Comparison of ENCODE assay signal across 30 cellular contexts in the genomic region with DNA sequence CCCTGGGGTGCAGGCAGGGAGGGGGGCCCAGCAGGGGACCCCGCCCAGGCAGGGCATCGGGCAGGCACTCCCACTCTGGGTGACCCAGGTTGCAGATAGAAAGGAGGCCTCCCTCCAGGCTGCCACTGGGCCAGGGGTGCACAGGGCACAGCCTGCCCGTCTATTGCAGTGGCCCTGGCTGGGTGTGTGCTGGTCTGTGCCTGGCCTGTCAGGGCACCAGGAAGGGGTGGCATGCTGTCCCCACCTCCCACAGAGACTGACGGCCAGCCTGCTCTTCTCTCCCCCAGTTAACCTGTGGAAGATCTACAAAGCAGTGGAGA. TPM values are rescaled to one million over a fixed set of nuclear protein-coding genes. Genes with fewer than 3 reads are reported as not detected.
DNase-seq lines count a peak whose midpoint lies in the region; ATAC-seq, FAIRE-seq and TF ChIP-seq lines count a peak whose summit lies in the region.
"Had no signal": no experiment of that assay in that cellular context is flagged by ENCODE, and none has a peak within 500 bp of the region (broad histone marks: within the 10 kb centered on the region; RNA-seq: fewer than 3 reads in every experiment).

No MANE protein-coding gene starts in this region.

- H3K4me3 ChIP-seq in H1 (ENCODE audit: extremely low read depth in 1 of 4, insufficient read depth in 2 of 4, low read depth in 3 of 4, low read length in 4 of 4), result no peak overlapping the region
- H3K4me3 ChIP-seq in skeletal muscle tissue (ENCODE audit: low read length in 3 of 3), result no peak overlapping the region
- H3K4me3 ChIP-seq: adrenal gland, BLaER1, right atrium auricular region, stomach, thyroid gland had no signal

- no peaks in the 10 kb centered on the region for H3K79me2 ChIP-seq in H1 (ENCODE audit: control insufficient read depth in 1 of 2, insufficient read depth in 2 of 2, low read length in 2 of 2)

- no peak for ATAC-seq in GM18505 (IDR thresholded peaks at IDR 0.05; ENCODE audit: unreplicated experiment)

- TF ChIP-seq POLR2A in GM18505 (IDR thresholded peaks at IDR 0.05; ENCODE audit: borderline replicate concordance, extremely low read depth, insufficient read depth, insufficient read length), result peak; percentile 13
- TF ChIP-seq POLR2A in H1 (IDR thresholded peaks at IDR 0.05; ENCODE audit: control extremely low read depth in 1 of 2, low read depth in 2 of 2, low read length in 2 of 2), result no peak

- H3K14ac ChIP-seq in H1 (ENCODE audit: insufficient read length), result no peak overlapping the region

- intact Hi-C loops in CD14-positive monocyte (cut with micrococcal nuclease), result no loop called here

- H3K27ac Mint-ChIP-seq in CD14-positive monocyte, result peak overlapping the region in 2 of 7 donors; percentile 30 to 56
- no peak overlapping the region for H3K27ac Mint-ChIP-seq in endothelial cell (ENCODE audit: unreplicated experiment)
- H3K27ac Mint-ChIP-seq: activated naive CD4-positive, alpha-beta T cell treated with anti-CD3 and anti-CD28 coated beads, Interleukin-2, amount 10 ng/mL, durations not matched to agents 7 days and 5 days; brain; immature natural killer cell; WTC11 had no signal

- H3K9ac ChIP-seq in H1 (replicated peaks in 1 of 4; ENCODE audit: extremely low read depth in 1 of 4, low read depth in 3 of 4, low read length in 3 of 4) (no peak overlapping the region), skeletal muscle tissue (ENCODE audit: low read depth in 1 of 3, low read length in 3 of 3) (peak overlapping the region in 2 of 3 donors; percentile 6 to 57)
- H3K9ac ChIP-seq: BLaER1 had no signal

- TF ChIP-seq CTCF in CD14-positive monocyte (IDR thresholded peaks at IDR 0.05), result no peak
- no peak for TF ChIP-seq CTCF in H1 (IDR thresholded peaks at IDR 0.05; ENCODE audit: control extremely low read depth in 1 of 3, insufficient read depth in 1 of 3, low read depth in 1 of 3, low read length in 3 of 3)
- no peak for TF ChIP-seq CTCF in endothelial cell (IDR thresholded peaks at IDR 0.05; ENCODE audit: unreplicated experiment)

- peaks cover 13% of the 10 kb centered on the region for H3K4me1 Mint-ChIP-seq in CD14-positive monocyte
- H3K4me1 Mint-ChIP-seq in endothelial cell (ENCODE audit: unreplicated experiment), result no peaks in the 10 kb centered on the region

- no peak overlapping the region for H2AK5ac ChIP-seq in H1 (ENCODE audit: low read depth, low read length)

- H4K91ac ChIP-seq in H1 (replicated peaks; ENCODE audit: insufficient read length, low read length), result no peak overlapping the region

- no peaks in the 10 kb centered on the region for H3K79me1 ChIP-seq in H1 (ENCODE audit: low read depth, low read length)

- H2BK5ac ChIP-seq in H1 (ENCODE audit: low read depth, low read length), result no peak overlapping the region; the same call in 1 of the 2 replicates

- no peak overlapping the region for H3K27ac ChIP-seq in H1 (ENCODE audit: low read depth, low read length)
- H3K27ac ChIP-seq in skeletal muscle tissue (ENCODE audit: low read depth, low read length), result peak overlapping the region; percentile 25
- H3K27ac ChIP-seq: adrenal gland, BLaER1, right atrium auricular region, thyroid gland had no signal

- no peak for TF ChIP-seq RAD21 in H1 (IDR thresholded peaks at IDR 0.05 in 1 of 2, conservative IDR thresholded peaks at IDR 0.05 in 1 of 2; ENCODE audit: low read depth in 2 of 2, low read length in 2 of 2)

- DNase-seq in CD14-positive monocyte (ENCODE audit: low spot score) (peak; percentile 30), H1 (ENCODE audit: low read depth in 1 of 2, low spot score in 2 of 2) (no peak), OCI-M2 (lab: John Stamatoyannopoulos, UW; ENCODE audit: unreplicated experiment) (no peak), endothelial cell (ENCODE audit: low spot score) (no peak), dedifferentiated amniotic fluid mesenchymal stem cell (ENCODE audit: extremely low spot score) (no peak)
- DNase-seq: activated CD4-positive, alpha-beta T cell treated with anti-CD3 and anti-CD28 coated beads, Interleukin-2, amount 50 U/mL, for 1 hour; activated naive CD4-positive, alpha-beta T cell treated with anti-CD3 and anti-CD28 coated beads, Interleukin-2, amount 10 ng/mL, durations not matched to agents 7 days and 5 days; immature natural killer cell; Kasumi-1; mesenchymal stem cell; NCI-H146; NCI-H2107; NCI-H446; stimulated activated CD4-positive, alpha-beta T cell treated with anti-CD3 and anti-CD28 coated beads, Interleukin-12 subunit alpha, Interleukin-12 subunit beta, amount 100 ng/mL, for 4 hours; stimulated activated CD4-positive, alpha-beta T cell treated with anti-CD3 and anti-CD28 coated beads, Interleukin-2, amount 100 ng/mL, for 48 hours had no signal

- H2AFZ ChIP-seq in H1 (ENCODE audit: low read length), result no peak overlapping the region

- no peak overlapping the region for H4K8ac ChIP-seq in H1 (ENCODE audit: extremely low read depth, insufficient read depth, low read length)

- no peak overlapping the region for H3K56ac ChIP-seq in H1 (replicated peaks; ENCODE audit: insufficient read length, low read depth, low read length)

- no peak for TF ChIP-seq EP300 in H1 (IDR thresholded peaks at IDR 0.05; ENCODE audit: borderline replicate concordance in 1 of 2, low read depth in 2 of 2, low read length in 2 of 2)

- H3K4me3 Mint-ChIP-seq in CD14-positive monocyte, result no peak overlapping the region
- no peak overlapping the region for H3K4me3 Mint-ChIP-seq in endothelial cell (ENCODE audit: unreplicated experiment)
- H3K4me3 Mint-ChIP-seq: activated naive CD4-positive, alpha-beta T cell treated with anti-CD3 and anti-CD28 coated beads, Interleukin-2, amount 10 ng/mL, durations not matched to agents 7 days and 5 days; brain; immature natural killer cell; neural crest cell; WTC11 had no signal

- H3K27me3 ChIP-seq in H1 (replicated peaks in 1 of 4; ENCODE audit: control insufficient read depth in 3 of 4, extremely low read depth in 1 of 4, insufficient read depth in 3 of 4, low read length in 3 of 4) (peaks cover 0 to 2% (median 0%) of the 10 kb centered on the region in 4 experiments; a peak in 3 of 7 replicates), skeletal muscle tissue (ENCODE audit: control insufficient read depth in 3 of 3, insufficient read depth in 3 of 3, low read length in 3 of 3) (no peaks in the 10 kb centered on the region)
- H3K27me3 ChIP-seq: adrenal gland, BLaER1, right atrium auricular region, stomach, thyroid gland had no signal

- 0 out of 2 replicates have a peak overlapping the region, but pooled peaks have one; percentile 17 for H2BK12ac ChIP-seq in H1 (ENCODE audit: low read depth, low read length)

- H3K9me3 Mint-ChIP-seq in CD14-positive monocyte (peaks cover 0 to 2% (median 0%) of the 10 kb centered on the region in 7 donors), endothelial cell (ENCODE audit: unreplicated experiment) (no peaks in the 10 kb centered on the region)
- H3K9me3 Mint-ChIP-seq: activated naive CD4-positive, alpha-beta T cell treated with anti-CD3 and anti-CD28 coated beads, Interleukin-2, amount 10 ng/mL, durations not matched to agents 7 days and 5 days; immature natural killer cell had no signal

- H3K23me2 ChIP-seq in H1 (ENCODE audit: low read depth, low read length), result 0 out of 2 replicates have a peak, but pooled peaks cover 1% of the 10 kb centered on the region

- H3K36me3 Mint-ChIP-seq in CD14-positive monocyte (peaks cover 52 to 76% of the 10 kb centered on the region in 2 donors), endothelial cell (ENCODE audit: low read depth, unreplicated experiment) (peaks cover 12% of the 10 kb centered on the region)

- H4K5ac ChIP-seq in H1 (ENCODE audit: insufficient read length, low read depth, low read length), result no peak overlapping the region

- no peak overlapping the region for H3K4ac ChIP-seq in H1 (replicated peaks; ENCODE audit: insufficient read length, low read depth, low read length)

- no peak overlapping the region for H2BK20ac ChIP-seq in H1 (ENCODE audit: low read length)

- H3K23ac ChIP-seq in H1 (ENCODE audit: insufficient read length), result no peak overlapping the region

- H3K9me3 ChIP-seq in H1 (ENCODE audit: insufficient read depth in 2 of 2, low read depth in 1 of 2, low read length in 1 of 2), result peaks cover 0 to 5% of the 10 kb centered on the region in 2 experiments; a peak in 1 of 4 replicates
- H3K9me3 ChIP-seq in skeletal muscle tissue (ENCODE audit: control insufficient read depth in 3 of 3, low read length in 3 of 3), result no peaks in the 10 kb centered on the region
- H3K9me3 ChIP-seq: adrenal gland, right atrium auricular region, stomach, thyroid gland had no signal

- peak overlapping the region; percentile 29; the same call in 1 of the 2 replicates for H2BK15ac ChIP-seq in H1 (ENCODE audit: low read length)

- no peak for FAIRE-seq in H1 (lab: Jason Lieb, UNC)
- FAIRE-seq: endothelial cell of umbilical vein, frontal cortex had no signal

- no peak overlapping the region for H3K18ac ChIP-seq in H1 (ENCODE audit: extremely low read depth, low read length)

- H3K36me3 ChIP-seq in H1 (ENCODE audit: control insufficient read depth in 2 of 4, insufficient read depth in 4 of 4, low read length in 3 of 4), result no peaks in the 10 kb centered on the region
- peaks cover 33 to 69% (median 42%) of the 10 kb centered on the region in 3 donors for H3K36me3 ChIP-seq in skeletal muscle tissue (ENCODE audit: control insufficient read depth in 3 of 3, insufficient read depth in 3 of 3, low read length in 3 of 3)

- no peak overlapping the region for H3K4me2 ChIP-seq in H1 (ENCODE audit: insufficient read depth in 1 of 2, low read depth in 2 of 2, low read length in 2 of 2)
- H3K4me2 ChIP-seq: BLaER1 had no signal

- H3K27me3 Mint-ChIP-seq in CD14-positive monocyte (ENCODE audit: low read depth in 3 of 3) (peaks cover 0 to 3% (median 2%) of the 10 kb centered on the region in 3 donors), endothelial cell (ENCODE audit: unreplicated experiment) (peaks cover 7% of the 10 kb centered on the region)
- H3K27me3 Mint-ChIP-seq: brain had no signal

- 91% methylated on average over 4 of the region's 4 CpGs; no CpG with 5 or more reads in 1 of the 2 experiments for WGBS in H1 (ENCODE audit: extremely low coverage in 1 of 2, insufficient coverage in 1 of 2, insufficient read length in 1 of 2, insufficient replicate concordance in 2 of 2, low coverage in 1 of 2, low lambda C conversion rate in 2 of 2, missing lambda C conversion rate in 1 of 2), 2 experiments

- CTCF ChIA-PET in H1 (lab: Charles Lee; ENCODE audit: partially characterized antibody), result interaction anchor here (0.8 to 13.1 kb wide), 26 partner anchors 10 to 563 kb away, joined by 3 to 361 read pairs (median 4); partner anchors contain the start of genes ANKRD36 and ARID5A

- peaks cover 0 to 2% of the 10 kb centered on the region in 2 experiments for H4K20me1 ChIP-seq in H1 (replicated peaks in 1 of 2; ENCODE audit: control insufficient read depth in 1 of 2, insufficient read depth in 2 of 2, low read length in 2 of 2)

- POLR2A ChIA-PET in H1 (lab: Charles Lee; ENCODE audit: partially characterized antibody), result interaction anchor here (5.4 kb wide), 1 partner anchor 11 kb away, joined by 33 read pairs; the partner anchor contains the start of gene ARID5A

- H3K4me1 ChIP-seq in H1 (replicated peaks in 1 of 4; ENCODE audit: control insufficient read depth in 3 of 4, insufficient read depth in 4 of 4, low read length in 3 of 4) (peaks cover 2 to 20% (median 5%) of the 10 kb centered on the region in 4 experiments; a peak in 6 of 7 replicates), skeletal muscle tissue (ENCODE audit: control insufficient read depth in 3 of 3, insufficient read depth in 3 of 3, low read length in 3 of 3) (peaks cover 3 to 48% (median 20%) of the 10 kb centered on the region in 3 donors)
- H3K4me1 ChIP-seq: Caco-2, thyroid gland had no signal

- H2BK120ac ChIP-seq in H1 (replicated peaks; ENCODE audit: low read depth, low read length), result no peak overlapping the region

RNA-seq across cellular contexts. Expression of gene ARID5A, which starts 12.9 kb away (rescaled TPM):
- polyA plus RNA-seq in CD14-positive monocyte (10 to 100 TPM; 27.8 to 37.7 TPM), H1 (2011; rRNA removed) (3.3 and 3.8 TPM in 2 replicates)
- total RNA-seq in H1 (2021; fragmentation: NEBNext Ultra II Directional; extraction: Animal tissue kit (Norgen Biotek cat#: 25700)), result 4.4 and 5.3 TPM in 2 replicates
- polyA plus RNA-seq in H1 (2011; cell fraction: cytosol; rRNA removed), result 2.8 TPM
- 5.1 TPM for polyA plus RNA-seq in H1 (2011; cell fraction: nucleus; rRNA removed)
- 1.8 to 4.2 TPM (median 3.5 TPM) in 4 replicates for polyA plus RNA-seq in H1 (2012, experiment 1 of 2)
- polyA plus RNA-seq in H1 (2012, experiment 2 of 2), result 3.3 TPM
- 4.2 TPM for polyA plus RNA-seq in H1 (2013, experiment 1 of 2)
- 4.2 TPM for polyA plus RNA-seq in H1 (2013, experiment 2 of 2)
- 0.76 and 1.4 TPM in 2 replicates for polyA minus RNA-seq in H1 (2011; rRNA and poly(A)+ RNA removed)
- polyA minus RNA-seq in H1 (2011; cell fraction: cytosol; rRNA and poly(A)+ RNA removed), result 4.3 TPM
- 3.3 TPM for polyA minus RNA-seq in H1 (2011; cell fraction: nucleus; rRNA and poly(A)+ RNA removed)
- total RNA-seq in skeletal muscle tissue (9.9 TPM), endothelial cell (ENCODE audit: unreplicated experiment) (16.4 TPM)

RNA-seq across cellular contexts. Expression of gene NEURL3, which starts 44.3 kb away (rescaled TPM):
- polyA plus RNA-seq in CD14-positive monocyte, result not detected
- not detected in 2 replicates for total RNA-seq in H1 (2021; fragmentation: NEBNext Ultra II Directional; extraction: Animal tissue kit (Norgen Biotek cat#: 25700))
- polyA plus RNA-seq in H1 (2011; rRNA removed), result 0.03 TPM in 1 of 2 replicates, not detected in the other
- polyA plus RNA-seq in H1 (2011; cell fraction: cytosol; rRNA removed), result not detected
- not detected for polyA plus RNA-seq in H1 (2011; cell fraction: nucleus; rRNA removed)
- not detected in 4 replicates for polyA plus RNA-seq in H1 (2012, experiment 1 of 2)
- polyA plus RNA-seq in H1 (2012, experiment 2 of 2), result not detected
- not detected for polyA plus RNA-seq in H1 (2013, experiment 1 of 2)
- polyA plus RNA-seq in H1 (2013, experiment 2 of 2), result not detected
- polyA minus RNA-seq in H1 (2011; rRNA and poly(A)+ RNA removed), result not detected in 2 replicates
- not detected for polyA minus RNA-seq in H1 (2011; cell fraction: cytosol; rRNA and poly(A)+ RNA removed)
- polyA minus RNA-seq in H1 (2011; cell fraction: nucleus; rRNA and poly(A)+ RNA removed), result not detected
- not detected for total RNA-seq in skeletal muscle tissue
- total RNA-seq in endothelial cell (ENCODE audit: unreplicated experiment), result not detected
- total RNA-seq: cerebellum, endothelial cell of umbilical vein, frontal cortex, G401, right atrium auricular region, WTC11 had no signal
- polyA plus RNA-seq: endothelial cell of umbilical vein, immature natural killer cell had no signal

Comparison
In these comparisons a context has a peak if more than half of its experiments do, and no peak if none do; other contexts are left out.
1. H3K9ac ChIP-seq: peak in skeletal muscle tissue (2 of 3); none in H1 (0 of 4).